2 cellular contexts compared by ENCODE assay signal in the genomic region with DNA sequence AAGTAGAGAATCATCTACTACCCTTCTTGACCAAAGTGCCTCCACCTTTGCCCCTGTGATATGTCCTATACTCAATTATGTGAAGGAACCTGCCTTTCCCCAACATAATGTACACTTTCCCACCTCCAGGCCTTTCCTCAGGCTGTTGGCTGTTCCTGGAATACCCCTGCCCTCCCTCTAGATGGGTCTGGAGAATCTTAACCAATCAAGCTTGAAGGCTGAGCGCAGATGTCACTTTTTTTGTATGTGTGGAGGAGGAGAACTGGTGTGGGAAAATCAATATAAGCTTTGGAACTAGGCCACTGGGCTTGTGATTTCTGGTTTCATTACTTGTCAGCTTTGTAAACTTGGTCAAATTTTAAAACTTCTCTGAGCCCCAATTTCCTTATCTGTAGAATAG.
TF ChIP-seq lines count a peak whose summit lies in the region.

No MANE protein-coding gene starts in this region.

TF ChIP-seq in GM12891, 5 proteins besides CTCF, POLR2A, EP300 and RAD21 (continued from another document):
- no peak for TF ChIP-seq PAX5 (IDR thresholded peaks at IDR 0.05; ENCODE audit: insufficient read depth, low read length, severe bottlenecking)
- TF ChIP-seq POLR2AphosphoS5 (IDR thresholded peaks at IDR 0.05; ENCODE audit: low read depth, low read length), result no peak
- no peak for TF ChIP-seq TAF1 (IDR thresholded peaks at IDR 0.05; ENCODE audit: low read depth, low read length)
- no peak for TF ChIP-seq SPI1 (IDR thresholded peaks at IDR 0.05; ENCODE audit: low read depth, low read length)

TF ChIP-seq in HepG2, 621 proteins besides CTCF, POLR2A, EP300 and RAD21 (continued from another document):
- TF ChIP-seq, protein P1, sequence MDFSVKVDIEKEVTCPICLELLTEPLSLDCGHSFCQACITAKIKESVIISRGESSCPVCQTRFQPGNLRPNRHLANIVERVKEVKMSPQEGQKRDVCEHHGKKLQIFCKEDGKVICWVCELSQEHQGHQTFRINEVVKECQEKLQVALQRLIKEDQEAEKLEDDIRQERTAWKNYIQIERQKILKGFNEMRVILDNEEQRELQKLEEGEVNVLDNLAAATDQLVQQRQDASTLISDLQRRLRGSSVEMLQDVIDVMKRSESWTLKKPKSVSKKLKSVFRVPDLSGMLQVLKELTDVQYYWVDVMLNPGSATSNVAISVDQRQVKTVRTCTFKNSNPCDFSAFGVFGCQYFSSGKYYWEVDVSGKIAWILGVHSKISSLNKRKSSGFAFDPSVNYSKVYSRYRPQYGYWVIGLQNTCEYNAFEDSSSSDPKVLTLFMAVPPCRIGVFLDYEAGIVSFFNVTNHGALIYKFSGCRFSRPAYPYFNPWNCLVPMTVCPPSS (IDR thresholded peaks at IDR 0.05), result no peak
- TF ChIP-seq HNF4G (IDR thresholded peaks at IDR 0.05; ENCODE audit: borderline replicate concordance, low read depth, low read length) (no peak), HNF4G (CRISPR knock-in tag; IDR thresholded peaks at IDR 0.05; ENCODE audit: borderline replicate concordance, low read depth) (no peak), NFE2L1 (CRISPR knock-in tag; IDR thresholded peaks at IDR 0.05; ENCODE audit: borderline replicate concordance) (no peak), ZMYM4 (CRISPR knock-in tag; IDR thresholded peaks at IDR 0.05) (peak; percentile 26; the same call in 1 of the 2 replicates), HNRNPUL1 (IDR thresholded peaks at IDR 0.05; ENCODE audit: low read depth, low read length) (no peak), ZBTB21 (CRISPR knock-in tag; IDR thresholded peaks at IDR 0.05) (no peak), PHF8 (CRISPR knock-in tag; IDR thresholded peaks at IDR 0.05) (no peak), ONECUT2 (CRISPR knock-in tag; IDR thresholded peaks at IDR 0.05) (0 out of 2 replicates have a peak, but pooled peaks have one; percentile 40), ASH2L (IDR thresholded peaks at IDR 0.05; ENCODE audit: insufficient read length, low read depth, low read length) (peak; percentile 11), ZNF7 (CRISPR knock-in tag; IDR thresholded peaks at IDR 0.05) (no peak), FOXC1 (CRISPR knock-in tag; IDR thresholded peaks at IDR 0.05; ENCODE audit: borderline replicate concordance) (no peak), ZNF292 (CRISPR knock-in tag; IDR thresholded peaks at IDR 0.05; ENCODE audit: borderline replicate concordance, low read depth) (no peak), HES4 (CRISPR knock-in tag; IDR thresholded peaks at IDR 0.05; ENCODE audit: borderline replicate concordance) (no peak), ZNF432 (CRISPR knock-in tag; IDR thresholded peaks at IDR 0.05; ENCODE audit: borderline replicate concordance) (no peak), STAT5B (CRISPR knock-in tag; IDR thresholded peaks at IDR 0.05) (no peak), PLRG1 (conservative IDR thresholded peaks at IDR 0.05) (no peak), NCOA5 (CRISPR knock-in tag; IDR thresholded peaks at IDR 0.05) (no peak), HDAC2 (CRISPR knock-in tag; IDR thresholded peaks at IDR 0.05) (no peak), HOXA5 (CRISPR knock-in tag; IDR thresholded peaks at IDR 0.05) (no peak), BCL6 (CRISPR knock-in tag; IDR thresholded peaks at IDR 0.05) (peak; percentile 66)
- TF ChIP-seq, protein P2, sequence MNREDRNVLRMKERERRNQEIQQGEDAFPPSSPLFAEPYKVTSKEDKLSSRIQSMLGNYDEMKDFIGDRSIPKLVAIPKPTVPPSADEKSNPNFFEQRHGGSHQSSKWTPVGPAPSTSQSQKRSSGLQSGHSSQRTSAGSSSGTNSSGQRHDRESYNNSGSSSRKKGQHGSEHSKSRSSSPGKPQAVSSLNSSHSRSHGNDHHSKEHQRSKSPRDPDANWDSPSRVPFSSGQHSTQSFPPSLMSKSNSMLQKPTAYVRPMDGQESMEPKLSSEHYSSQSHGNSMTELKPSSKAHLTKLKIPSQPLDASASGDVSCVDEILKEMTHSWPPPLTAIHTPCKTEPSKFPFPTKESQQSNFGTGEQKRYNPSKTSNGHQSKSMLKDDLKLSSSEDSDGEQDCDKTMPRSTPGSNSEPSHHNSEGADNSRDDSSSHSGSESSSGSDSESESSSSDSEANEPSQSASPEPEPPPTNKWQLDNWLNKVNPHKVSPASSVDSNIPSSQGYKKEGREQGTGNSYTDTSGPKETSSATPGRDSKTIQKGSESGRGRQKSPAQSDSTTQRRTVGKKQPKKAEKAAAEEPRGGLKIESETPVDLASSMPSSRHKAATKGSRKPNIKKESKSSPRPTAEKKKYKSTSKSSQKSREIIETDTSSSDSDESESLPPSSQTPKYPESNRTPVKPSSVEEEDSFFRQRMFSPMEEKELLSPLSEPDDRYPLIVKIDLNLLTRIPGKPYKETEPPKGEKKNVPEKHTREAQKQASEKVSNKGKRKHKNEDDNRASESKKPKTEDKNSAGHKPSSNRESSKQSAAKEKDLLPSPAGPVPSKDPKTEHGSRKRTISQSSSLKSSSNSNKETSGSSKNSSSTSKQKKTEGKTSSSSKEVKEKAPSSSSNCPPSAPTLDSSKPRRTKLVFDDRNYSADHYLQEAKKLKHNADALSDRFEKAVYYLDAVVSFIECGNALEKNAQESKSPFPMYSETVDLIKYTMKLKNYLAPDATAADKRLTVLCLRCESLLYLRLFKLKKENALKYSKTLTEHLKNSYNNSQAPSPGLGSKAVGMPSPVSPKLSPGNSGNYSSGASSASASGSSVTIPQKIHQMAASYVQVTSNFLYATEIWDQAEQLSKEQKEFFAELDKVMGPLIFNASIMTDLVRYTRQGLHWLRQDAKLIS (CRISPR knock-in tag; IDR thresholded peaks at IDR 0.05), result no peak
- TF ChIP-seq, protein P3, sequence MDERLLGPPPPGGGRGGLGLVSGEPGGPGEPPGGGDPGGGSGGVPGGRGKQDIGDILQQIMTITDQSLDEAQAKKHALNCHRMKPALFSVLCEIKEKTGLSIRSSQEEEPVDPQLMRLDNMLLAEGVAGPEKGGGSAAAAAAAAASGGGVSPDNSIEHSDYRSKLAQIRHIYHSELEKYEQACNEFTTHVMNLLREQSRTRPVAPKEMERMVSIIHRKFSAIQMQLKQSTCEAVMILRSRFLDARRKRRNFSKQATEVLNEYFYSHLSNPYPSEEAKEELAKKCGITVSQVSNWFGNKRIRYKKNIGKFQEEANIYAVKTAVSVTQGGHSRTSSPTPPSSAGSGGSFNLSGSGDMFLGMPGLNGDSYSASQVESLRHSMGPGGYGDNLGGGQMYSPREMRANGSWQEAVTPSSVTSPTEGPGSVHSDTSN (CRISPR knock-in tag; IDR thresholded peaks at IDR 0.05), result no peak
- TF ChIP-seq, protein P4, sequence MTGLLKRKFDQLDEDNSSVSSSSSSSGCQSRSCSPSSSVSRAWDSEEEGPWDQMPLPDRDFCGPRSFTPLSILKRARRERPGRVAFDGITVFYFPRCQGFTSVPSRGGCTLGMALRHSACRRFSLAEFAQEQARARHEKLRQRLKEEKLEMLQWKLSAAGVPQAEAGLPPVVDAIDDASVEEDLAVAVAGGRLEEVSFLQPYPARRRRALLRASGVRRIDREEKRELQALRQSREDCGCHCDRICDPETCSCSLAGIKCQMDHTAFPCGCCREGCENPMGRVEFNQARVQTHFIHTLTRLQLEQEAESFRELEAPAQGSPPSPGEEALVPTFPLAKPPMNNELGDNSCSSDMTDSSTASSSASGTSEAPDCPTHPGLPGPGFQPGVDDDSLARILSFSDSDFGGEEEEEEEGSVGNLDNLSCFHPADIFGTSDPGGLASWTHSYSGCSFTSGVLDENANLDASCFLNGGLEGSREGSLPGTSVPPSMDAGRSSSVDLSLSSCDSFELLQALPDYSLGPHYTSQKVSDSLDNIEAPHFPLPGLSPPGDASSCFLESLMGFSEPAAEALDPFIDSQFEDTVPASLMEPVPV (CRISPR knock-in tag; IDR thresholded peaks at IDR 0.05), result no peak
- TF ChIP-seq, protein P5, sequence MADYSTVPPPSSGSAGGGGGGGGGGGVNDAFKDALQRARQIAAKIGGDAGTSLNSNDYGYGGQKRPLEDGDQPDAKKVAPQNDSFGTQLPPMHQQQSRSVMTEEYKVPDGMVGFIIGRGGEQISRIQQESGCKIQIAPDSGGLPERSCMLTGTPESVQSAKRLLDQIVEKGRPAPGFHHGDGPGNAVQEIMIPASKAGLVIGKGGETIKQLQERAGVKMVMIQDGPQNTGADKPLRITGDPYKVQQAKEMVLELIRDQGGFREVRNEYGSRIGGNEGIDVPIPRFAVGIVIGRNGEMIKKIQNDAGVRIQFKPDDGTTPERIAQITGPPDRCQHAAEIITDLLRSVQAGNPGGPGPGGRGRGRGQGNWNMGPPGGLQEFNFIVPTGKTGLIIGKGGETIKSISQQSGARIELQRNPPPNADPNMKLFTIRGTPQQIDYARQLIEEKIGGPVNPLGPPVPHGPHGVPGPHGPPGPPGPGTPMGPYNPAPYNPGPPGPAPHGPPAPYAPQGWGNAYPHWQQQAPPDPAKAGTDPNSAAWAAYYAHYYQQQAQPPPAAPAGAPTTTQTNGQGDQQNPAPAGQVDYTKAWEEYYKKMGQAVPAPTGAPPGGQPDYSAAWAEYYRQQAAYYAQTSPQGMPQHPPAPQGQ (CRISPR knock-in tag; IDR thresholded peaks at IDR 0.05; ENCODE audit: borderline replicate concordance), result no peak
